Comparison of ENCODE assay signal across 8 cellular contexts in the genomic region with DNA sequence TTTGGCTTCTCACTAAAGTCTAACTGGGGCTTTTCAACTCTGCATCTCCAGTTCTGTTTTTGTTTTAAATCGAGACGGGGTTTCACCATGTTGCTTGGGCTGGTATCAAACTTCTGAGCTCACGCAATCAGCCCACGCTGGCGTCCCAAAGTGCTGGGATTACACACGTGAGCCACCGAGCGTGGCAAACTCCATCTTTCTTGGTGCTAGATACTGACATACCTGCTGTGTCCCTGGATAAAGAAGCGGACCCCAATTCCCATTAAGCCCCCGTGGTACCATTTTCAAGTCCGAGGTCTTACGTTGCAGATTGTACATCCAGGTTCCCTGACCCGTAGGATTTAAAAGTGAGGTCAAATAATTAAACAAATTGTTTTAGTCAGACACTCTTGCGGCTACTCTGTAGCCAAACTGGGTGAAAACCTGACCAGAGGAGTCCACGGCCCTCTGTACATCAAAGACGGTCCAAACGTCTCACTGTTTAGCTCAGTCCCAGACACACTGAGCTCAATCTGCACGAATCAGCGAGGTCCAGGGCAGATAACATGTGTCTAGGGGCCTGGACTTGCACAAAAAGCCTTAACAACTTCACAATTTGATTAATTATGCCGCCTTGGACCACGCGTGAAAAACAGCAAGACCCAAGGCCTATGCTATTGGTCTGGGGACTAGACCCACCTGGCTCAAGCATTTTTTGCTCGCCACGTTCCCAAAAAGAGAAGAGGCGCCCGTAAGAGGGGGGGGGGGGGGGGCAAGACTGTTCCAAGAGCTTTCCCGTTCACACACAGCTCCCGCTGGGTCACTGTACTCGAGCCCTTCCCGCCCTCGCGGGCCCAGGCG. TPM values are rescaled to one million over a fixed set of nuclear protein-coding genes. Genes with fewer than 3 reads are reported as not detected.
DNase-seq lines count a peak whose midpoint lies in the region; ATAC-seq and TF ChIP-seq lines count a peak whose summit lies in the region.

No MANE protein-coding gene starts in this region.

- H2AK5ac ChIP-seq in neuronal stem cell (ENCODE audit: low read depth, low read length): peak overlapping the region; percentile 41

- WGBS in neuronal stem cell (ENCODE audit: extremely low coverage in 2 of 2, insufficient read length in 2 of 2, insufficient replicate concordance in 1 of 2), 2 donors: no CpG with 5 or more reads among the region's 33 CpGs

- no peak for TF ChIP-seq CTCF in fibroblast of the aortic adventitia (IDR thresholded peaks at IDR 0.05; ENCODE audit: insufficient read depth, low read length)

- H4K91ac ChIP-seq in neuronal stem cell (ENCODE audit: low read depth, low read length, poor library complexity): no peak overlapping the region

- H2BK15ac ChIP-seq in neuronal stem cell (ENCODE audit: low read length): no peak overlapping the region

- peak overlapping the region; percentile 97 for H3K27ac Mint-ChIP-seq in activated CD4-positive, alpha-beta T cell treated with anti-CD3 and anti-CD28 coated beads, Interleukin-2, amount 10 ng/mL, durations not matched to agents 24 days and 14 days

- peaks cover 3 to 4% of the 10 kb centered on the region in 2 donors for H3K4me1 ChIP-seq in neuronal stem cell (ENCODE audit: control insufficient read depth in 2 of 2, insufficient read depth in 1 of 2, low read depth in 1 of 2, low read length in 2 of 2)

- no peak overlapping the region for H2BK120ac ChIP-seq in neuronal stem cell (ENCODE audit: low read depth, low read length)

- H2BK12ac ChIP-seq in neuronal stem cell (ENCODE audit: low read length): no peak overlapping the region

- H2AFZ ChIP-seq in neuronal stem cell (ENCODE audit: low read length): peak overlapping the region; percentile 97

- peaks cover 52% of the 10 kb centered on the region for H3K36me3 Mint-ChIP-seq in activated CD4-positive, alpha-beta T cell treated with anti-CD3 and anti-CD28 coated beads, Interleukin-2, amount 10 ng/mL, durations not matched to agents 24 days and 14 days (ENCODE audit: low read depth)

- no peak overlapping the region for H3K4ac ChIP-seq in neuronal stem cell (ENCODE audit: low read length)

- peak overlapping the region; percentile 90 for H3K4me2 ChIP-seq in neuronal stem cell (ENCODE audit: insufficient read depth, low read length, poor library complexity, severe bottlenecking)

- DNase-seq in DMS53 treated with DMSO at 0.1 percent for 48 hours (lab: John Stamatoyannopoulos, UW; ENCODE audit: unreplicated experiment) (peak; percentile 27), fibroblast of the aortic adventitia (ENCODE audit: low read depth) (peak; percentile 45), neuronal stem cell (ENCODE audit: low spot score) (no peak), NCI-H2171 treated with DMSO at 0.1 percent for 48 hours (lab: John Stamatoyannopoulos, UW) (no peak)
- DNase-seq in activated CD4-positive, alpha-beta T cell treated with anti-CD3 and anti-CD28 coated beads, Interleukin-2, amount 10 ng/mL, durations not matched to agents 24 days and 14 days: peak; percentile 73
- DNase-seq in stimulated activated CD8-positive, alpha-beta memory T cell treated with anti-CD3 and anti-CD28 coated beads, Interleukin-4, amount 100 ng/mL, for 48 hours: no peak

- ATAC-seq in HG03354 (IDR thresholded peaks at IDR 0.05; ENCODE audit: poor library complexity, severe bottlenecking, unreplicated experiment): peak; percentile 3
- ATAC-seq in GM21737 (IDR thresholded peaks at IDR 0.05; ENCODE audit: unreplicated experiment): no peak

- H3K14ac ChIP-seq in neuronal stem cell (ENCODE audit: low read length): no peak overlapping the region

- peak overlapping the region; percentile 96 for H3K23ac ChIP-seq in neuronal stem cell (ENCODE audit: low read depth, low read length, poor library complexity)

- H3K27ac ChIP-seq in neuronal stem cell (replicated peaks; ENCODE audit: low read length): peak overlapping the region; percentile 87

- H2BK5ac ChIP-seq in neuronal stem cell (ENCODE audit: low read length): peak overlapping the region; percentile 93

- peaks cover 17 to 74% of the 10 kb centered on the region in 2 donors for H3K36me3 ChIP-seq in neuronal stem cell (replicated peaks in 1 of 2; ENCODE audit: control insufficient read depth in 2 of 2, insufficient read depth in 2 of 2, low read length in 2 of 2)

- H3K4me3 ChIP-seq in fibroblast of the aortic adventitia (ENCODE audit: low read depth, low read length) (peak overlapping the region; percentile 85), neuronal stem cell (ENCODE audit: low read length in 2 of 2) (peak overlapping the region; percentile 96 to 100)

- no peaks in the 10 kb centered on the region for H3K27me3 Mint-ChIP-seq in activated CD4-positive, alpha-beta T cell treated with anti-CD3 and anti-CD28 coated beads, Interleukin-2, amount 10 ng/mL, durations not matched to agents 24 days and 14 days

- H3K18ac ChIP-seq in neuronal stem cell (ENCODE audit: low read length): peak overlapping the region; percentile 99

- no peaks in the 10 kb centered on the region for H3K9me3 Mint-ChIP-seq in activated CD4-positive, alpha-beta T cell treated with anti-CD3 and anti-CD28 coated beads, Interleukin-2, amount 10 ng/mL, durations not matched to agents 24 days and 14 days

- H3K9ac ChIP-seq in neuronal stem cell (ENCODE audit: low read depth, low read length, poor library complexity): peak overlapping the region; percentile 94

- H3K27me3 ChIP-seq in neuronal stem cell (ENCODE audit: control insufficient read depth in 3 of 3, insufficient read depth in 3 of 3, low read depth in 1 of 3, low read length in 3 of 3): no peaks in the 10 kb centered on the region

- peak overlapping the region; percentile 88 for H4K8ac ChIP-seq in neuronal stem cell (ENCODE audit: low read depth, low read length)

- H3K4me3 Mint-ChIP-seq in activated CD4-positive, alpha-beta T cell treated with anti-CD3 and anti-CD28 coated beads, Interleukin-2, amount 10 ng/mL, durations not matched to agents 24 days and 14 days: peak overlapping the region; percentile 99

- H3K9me3 ChIP-seq in neuronal stem cell (replicated peaks in 1 of 2; ENCODE audit: control insufficient read depth in 2 of 2, insufficient read depth in 1 of 2, low read depth in 1 of 2, low read length in 2 of 2): no peaks in the 10 kb centered on the region

- peaks cover 3% of the 10 kb centered on the region for H3K79me1 ChIP-seq in neuronal stem cell (ENCODE audit: low read depth, low read length)

- intact Hi-C loops in activated CD4-positive, alpha-beta T cell treated with anti-CD3 and anti-CD28 coated beads, Interleukin-2, amount 10 ng/mL, durations not matched to agents 24 days and 14 days (cut with micrococcal nuclease): loop anchor here (2.0 kb wide), 1 partner anchor 20 kb away; no protein-coding TSS in a partner anchor

- H3K4me1 Mint-ChIP-seq in activated CD4-positive, alpha-beta T cell treated with anti-CD3 and anti-CD28 coated beads, Interleukin-2, amount 10 ng/mL, durations not matched to agents 24 days and 14 days: peaks cover 51% of the 10 kb centered on the region

RNA-seq across cellular contexts. Expression of a gene that starts 0.7 kb away (rescaled TPM):
- total RNA-seq in activated CD4-positive, alpha-beta T cell treated with anti-CD3 and anti-CD28 coated beads, Interleukin-2, amount 10 ng/mL, durations not matched to agents 24 days and 14 days: 319 and 328 TPM in 2 replicates
- total RNA-seq in fibroblast of the aortic adventitia (ENCODE audit: low replicate concordance): 104 and 142 TPM in 2 replicates
- 153 TPM for polyA plus RNA-seq in neuronal stem cell (2013, experiment 1 of 2)
- 152 TPM for polyA plus RNA-seq in neuronal stem cell (2013, experiment 2 of 2)

RNA-seq across cellular contexts. Expression of a gene that starts 22.9 kb away (rescaled TPM):
- total RNA-seq in activated CD4-positive, alpha-beta T cell treated with anti-CD3 and anti-CD28 coated beads, Interleukin-2, amount 10 ng/mL, durations not matched to agents 24 days and 14 days: 52.7 and 53.3 TPM in 2 replicates
- 30.5 and 34.1 TPM in 2 replicates for total RNA-seq in fibroblast of the aortic adventitia (ENCODE audit: low replicate concordance)
- 47.0 TPM for polyA plus RNA-seq in neuronal stem cell (2013, experiment 1 of 2)
- polyA plus RNA-seq in neuronal stem cell (2013, experiment 2 of 2): 49.5 TPM

RNA-seq across cellular contexts. Expression of a gene that starts 52.1 kb away (rescaled TPM):
- total RNA-seq in activated CD4-positive, alpha-beta T cell treated with anti-CD3 and anti-CD28 coated beads, Interleukin-2, amount 10 ng/mL, durations not matched to agents 24 days and 14 days: 28.6 and 30.2 TPM in 2 replicates
- total RNA-seq in fibroblast of the aortic adventitia (ENCODE audit: low replicate concordance): 22.4 and 29.4 TPM in 2 replicates
- 14.0 TPM for polyA plus RNA-seq in neuronal stem cell (2013, experiment 1 of 2)
- 14.7 TPM for polyA plus RNA-seq in neuronal stem cell (2013, experiment 2 of 2)

Comparison
In these comparisons a context has a peak if more than half of its experiments do, and no peak if none do; other contexts are left out.
1. DNase-seq: peak in DMS53 treated with DMSO at 0.1 percent for 48 hours (single experiment), activated CD4-positive, alpha-beta T cell treated with anti-CD3 and anti-CD28 coated beads, Interleukin-2, amount 10 ng/mL, durations not matched to agents 24 days and 14 days (single experiment) and fibroblast of the aortic adventitia (single experiment); none in neuronal stem cell (single experiment), NCI-H2171 treated with DMSO at 0.1 percent for 48 hours (single experiment) and stimulated activated CD8-positive, alpha-beta memory T cell treated with anti-CD3 and anti-CD28 coated beads, Interleukin-4, amount 100 ng/mL, for 48 hours (single experiment).